ENCODE assay signal across 8 cellular contexts in the genomic region with DNA sequence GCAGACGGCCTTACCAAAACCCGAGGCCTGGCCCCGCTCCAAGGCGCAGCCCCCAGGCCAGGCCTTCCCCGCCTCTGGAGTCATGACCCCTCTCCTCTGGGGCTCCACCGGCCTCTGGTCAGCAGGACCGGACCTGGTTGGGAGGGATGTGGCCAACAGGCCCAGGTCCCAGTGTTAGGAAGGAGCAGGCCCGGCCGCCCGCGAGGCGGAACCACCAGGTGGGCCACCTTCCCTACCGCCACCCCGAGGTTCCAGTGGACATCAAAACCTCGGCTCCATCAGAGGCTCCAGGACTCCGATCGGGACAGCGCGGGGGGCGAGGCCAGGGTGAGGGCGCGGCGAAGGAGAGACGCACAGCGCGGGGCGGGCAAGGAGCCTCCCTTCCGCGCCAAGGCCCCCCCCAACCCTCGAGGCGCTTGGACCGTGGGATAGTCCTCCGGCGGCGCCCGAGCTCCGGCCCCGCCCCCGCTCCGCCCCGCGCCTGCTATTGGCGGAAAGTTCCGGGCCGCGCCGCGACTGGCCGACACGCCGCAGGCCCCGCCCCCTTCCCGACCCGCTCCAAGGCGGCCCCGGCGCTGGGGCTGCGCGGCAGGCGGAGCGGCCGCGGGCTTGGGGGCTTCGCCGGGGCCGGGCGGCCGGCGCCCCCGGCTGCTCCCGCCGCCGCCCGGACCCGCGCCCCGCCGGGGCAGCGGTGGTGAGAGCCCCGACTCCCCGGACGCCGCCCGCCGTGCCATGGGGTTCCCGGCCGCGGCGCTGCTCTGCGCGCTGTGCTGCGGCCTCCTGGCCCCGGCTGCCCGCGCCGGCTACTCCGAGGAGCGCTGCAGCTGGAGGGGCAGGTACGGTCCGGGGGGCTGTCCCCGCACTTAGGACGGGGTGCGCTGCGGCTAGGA. TPM values are rescaled to one million over a fixed set of nuclear protein-coding genes. Genes with fewer than 3 reads are reported as not detected.
DNase-seq lines count a peak whose midpoint lies in the region; ATAC-seq and TF ChIP-seq lines count a peak whose summit lies in the region.

A gene (plus strand): TSS at position 561 of the 890 bp plus-strand sequence. CDS start 172 bp downstream, at position 733.

- H3K27me3 ChIP-seq in MG63 = peaks cover 16% of the 10 kb centered on the region
- peaks cover 6% of the 10 kb centered on the region for H3K27me3 ChIP-seq in adrenal gland
- H3K27me3 ChIP-seq in heart left ventricle = peaks cover 6 to 35% (median 17%) of the 10 kb centered on the region in 9 donors
- H3K27me3 ChIP-seq in tibial nerve = peaks cover 0 to 18% of the 10 kb centered on the region in 2 donors

- CTCF ChIA-PET in Calu3 (lab: Charles Lee) = interaction anchor here (0.6 kb wide), 1 partner anchor 43 kb away, joined by 3 read pairs; no protein-coding TSS in a partner anchor

- H3K9me3 ChIP-seq in MG63 (no peaks in the 10 kb centered on the region), T-helper 17 cell (ENCODE audit: control insufficient read depth, low read length, poor library complexity, severe bottlenecking) (no peaks in the 10 kb centered on the region), adrenal gland (replicated peaks in 1 of 3) (no peaks in the 10 kb centered on the region), heart left ventricle (no peaks in the 10 kb centered on the region), tibial nerve (no peaks in the 10 kb centered on the region)

- H3K27ac Mint-ChIP-seq in Calu3 (ENCODE audit: unreplicated experiment) (peak within 1 kb of the TSS; percentile 83), T-helper 17 cell (no peak within 1 kb of the TSS)

- H3K4me3 ChIP-seq in MG63 (peak within 1 kb of the TSS; percentile 48), adrenal gland (peak within 1 kb of the TSS in 2 of 4 donors; percentile 37 to 76), heart left ventricle (peak within 1 kb of the TSS; percentile 62 to 93 (median 74)), tibial nerve (peak within 1 kb of the TSS; percentile 49 to 89 (median 66))

- H3K36me3 ChIP-seq in MG63 (no peaks in the 10 kb centered on the region), adrenal gland (replicated peaks in 1 of 2) (no peaks in the 10 kb centered on the region), heart left ventricle (peaks cover 0 to 4% (median 0%) of the 10 kb centered on the region in 9 donors), tibial nerve (no peaks in the 10 kb centered on the region)

- H3K27ac ChIP-seq in adrenal gland = peak within 1 kb of the TSS in 3 of 5 donors; percentile 42 to 62 (median 56)
- H3K27ac ChIP-seq in heart left ventricle = peak within 1 kb of the TSS in 9 of 12 donors; percentile 18 to 58 (median 37)
- H3K27ac ChIP-seq in tibial nerve = peak within 1 kb of the TSS; percentile 30 to 88 (median 81)

- TF ChIP-seq CTCF in Calu3 (IDR thresholded peaks at IDR 0.05; ENCODE audit: unreplicated experiment) = no peak
- TF ChIP-seq CTCF in adrenal gland (IDR thresholded peaks at IDR 0.05) = no peak
- TF ChIP-seq CTCF in heart left ventricle (IDR thresholded peaks at IDR 0.05) = no peak
- TF ChIP-seq CTCF in tibial nerve (IDR thresholded peaks at IDR 0.05) = peak in 1 of 5 experiments; percentile 13

- BruUV-seq in Calu3 (replicated peaks; lab: Mats Ljungman, UMichigan) = no TSS peak

- H3K36me3 Mint-ChIP-seq in Calu3 (ENCODE audit: insufficient read depth, unreplicated experiment) = peaks cover 62% of the 10 kb centered on the region
- H3K36me3 Mint-ChIP-seq in T-helper 17 cell (ENCODE audit: low read depth) = no peaks in the 10 kb centered on the region

- TF ChIP-seq POLR2A in adrenal gland (IDR thresholded peaks at IDR 0.05) = peak in 1 of 2 donors; percentile 27
- peak in 1 of 2 donors; percentile 42 for TF ChIP-seq POLR2A in heart left ventricle (IDR thresholded peaks at IDR 0.05)
- TF ChIP-seq POLR2A in tibial nerve (IDR thresholded peaks at IDR 0.05) = peak in 1 of 2 donors; percentile 46

- H3K4me1 Mint-ChIP-seq in Calu3 (ENCODE audit: low read depth, unreplicated experiment) (peaks cover 22% of the 10 kb centered on the region), T-helper 17 cell (peaks cover 16% of the 10 kb centered on the region)

- DNase-seq in Calu3 (peak; percentile 98), MG63 (peak; percentile 92), T-helper 17 cell (peak; percentile 83 to 91 (median 85)), adrenal gland (peak; percentile 87 to 95 (median 93)), heart left ventricle (peak; percentile 94 to 96 (median 95)), posterior cingulate gyrus (peak; percentile 89 to 99 (median 91)), tibial nerve (ENCODE audit: low spot score in 2 of 2) (peak; percentile 88 to 90)

- H3K4me1 ChIP-seq in adrenal gland (replicated peaks in 1 of 2) (peaks cover 17 to 28% of the 10 kb centered on the region in 2 donors), heart left ventricle (peaks cover 0 to 52% (median 28%) of the 10 kb centered on the region in 12 donors), tibial nerve (peaks cover 0 to 73% (median 37%) of the 10 kb centered on the region in 4 donors)

- H3K27me3 Mint-ChIP-seq in Calu3 (ENCODE audit: unreplicated experiment) = peaks cover 20% of the 10 kb centered on the region
- H3K27me3 Mint-ChIP-seq in T-helper 17 cell = peaks cover 11% of the 10 kb centered on the region

- H3K4me3 Mint-ChIP-seq in Calu3 (ENCODE audit: low read depth, unreplicated experiment) = peak within 1 kb of the TSS; percentile 78
- peak within 1 kb of the TSS; percentile 50 for H3K4me3 Mint-ChIP-seq in T-helper 17 cell

- TF ChIP-seq EP300 in tibial nerve (IDR thresholded peaks at IDR 0.05) = peak in 1 of 2 donors; percentile 35

- no peaks in the 10 kb centered on the region for H3K9me3 Mint-ChIP-seq in Calu3 (ENCODE audit: low read depth, unreplicated experiment)

- 5% methylated on average over 80 to 104 of the region's 104 CpGs; no CpG with 5 or more reads in 2 of the 4 donors for WGBS in adrenal gland, 4 donors
- 3 to 10% (median 5%) methylated on average over 2 to 104 of the region's 104 CpGs for WGBS in heart left ventricle, 4 donors
- 2 to 8% methylated on average over 30 to 43 of the region's 104 CpGs for WGBS in tibial nerve, 2 donors

- ATAC-seq in GM21717 (IDR thresholded peaks at IDR 0.05; ENCODE audit: unreplicated experiment) (peak; percentile 45), T-helper 17 cell (peak; percentile 93), heart left ventricle (peak; percentile 69 to 90 (median 85))

- intact Hi-C loops in Calu3 (cut with micrococcal nuclease; ENCODE audit: unreplicated experiment) = loop anchor here (5.0 kb wide), 1 partner anchor 72 kb away; a partner anchor contains a TSS
- intact Hi-C loops in adrenal gland (cut with DNase I) = loop anchor here (5.0 to 10.0 kb wide), 3 partner anchors 72 to 342 kb away; a partner anchor contains a TSS
- intact Hi-C loops in heart left ventricle (cut with DNase I) = loop anchor here in 6 of 10 donors (1.0 to 5.0 kb wide), 3 partner anchors 26 to 342 kb away; no protein-coding TSS in a partner anchor
- intact Hi-C loops in posterior cingulate gyrus (cut with DNase I) = no loop called here

RNA-seq across cellular contexts. Expression of the gene that starts here (rescaled TPM):
- total RNA-seq in Calu3 (2022) = 51.7 and 61.5 TPM in 2 replicates
- 33.7 and 71.7 TPM in 2 replicates for total RNA-seq in MG63 (2014; rRNA removed; shearing (Covaris generic); ENCODE audit: low replicate concordance)
- 1 to 10 TPM; 3.8 to 4.3 TPM for total RNA-seq in T-helper 17 cell
- 100 to 1,000 TPM in 1 of 8 donors, 10 to 100 TPM in 7; 39.6 to 189 (median 75.6) TPM for total RNA-seq in adrenal gland
- polyA plus RNA-seq in adrenal gland = 100 to 1,000 TPM in 2 of 3 donors, 1 to 10 TPM in 1; 1.3 to 128 (median 115) TPM
- total RNA-seq in heart left ventricle = 10 to 100 TPM; 50.5 to 79.4 (median 60.7) TPM
- 10 to 100 TPM; 31.2 to 69.0 TPM for polyA plus RNA-seq in heart left ventricle
- total RNA-seq in tibial nerve = 100 to 1,000 TPM in 3 of 4 donors, 10 to 100 TPM in 1; 78.8 to 131 (median 108) TPM
